ENCODE assay signal across 15 cellular contexts in genomic region chr4:105963461-105964400, GRCh38.
DNase-seq lines count a peak whose midpoint lies in the region; ATAC-seq and TF ChIP-seq lines count a peak whose summit lies in the region.
"Had no signal": no experiment of that assay in that cellular context is flagged by ENCODE, and none has a peak within 500 bp of the region (broad histone marks: within the 10 kb centered on the region; RNA-seq: fewer than 3 reads in every experiment).

No MANE protein-coding gene starts in this region.

- H3K36me3 ChIP-seq in hepatocyte (replicated peaks; ENCODE audit: insufficient read depth, low read depth): no peaks in the 10 kb centered on the region

- no peaks in the 10 kb centered on the region for H3K9me3 ChIP-seq in hepatocyte (ENCODE audit: low read depth)

- 87% methylated on average over 3 of the region's 3 CpGs for WGBS in hepatocyte (ENCODE audit: low lambda C conversion rate, missing lambda C conversion rate)

- H3K27me3 ChIP-seq in hepatocyte: no peaks in the 10 kb centered on the region

- no peak overlapping the region for H2AFZ ChIP-seq in hepatocyte

- peak overlapping the region; percentile 67 for H3K27ac ChIP-seq in hepatocyte

- H3K4me3 ChIP-seq in hepatocyte (no peak overlapping the region), retinal pigment epithelial cell (ENCODE audit: low read length) (no peak overlapping the region)

- no peaks in the 10 kb centered on the region for H3K79me2 ChIP-seq in hepatocyte

- in situ Hi-C loops in GM13977 (cut with MboI; ENCODE audit: low pct_unique_long_range_greater_than_20kb, low sequenced_read_pairs, unreplicated experiment): no loop called here

- no peaks in the 10 kb centered on the region for H3K9me2 ChIP-seq in hepatocyte (replicated peaks; ENCODE audit: insufficient read depth)

- TF ChIP-seq CTCF in hepatocyte (IDR thresholded peaks at IDR 0.05; ENCODE audit: poor library complexity): no peak
- no peak for TF ChIP-seq CTCF in retinal pigment epithelial cell (conservative IDR thresholded peaks at IDR 0.05; ENCODE audit: low read depth, low read length)
- no peak for TF ChIP-seq CTCF in GM13977 (IDR thresholded peaks at IDR 0.05; ENCODE audit: extremely low read depth, insufficient read depth, missing control alignments)

- peaks cover 26% of the 10 kb centered on the region for H3K4me1 ChIP-seq in hepatocyte (ENCODE audit: insufficient read depth)

- H3K4me2 ChIP-seq in hepatocyte: no peak overlapping the region

- ATAC-seq in HG02678 (IDR thresholded peaks at IDR 0.05; ENCODE audit: unreplicated experiment): no peak

- no peaks in the 10 kb centered on the region for H4K20me1 ChIP-seq in hepatocyte (ENCODE audit: insufficient read depth, poor library complexity, severe bottlenecking)

- DNase-seq in HPDE6-E6E7 (ENCODE audit: extremely low spot score): peak; percentile 86
- DNase-seq in amniotic epithelial cell (ENCODE audit: low read depth): peak; percentile 55
- peak; percentile 43 for DNase-seq in hepatocyte (ENCODE audit: low spot score)
- DNase-seq in retinal pigment epithelial cell (ENCODE audit: low read depth): peak; percentile 53
- DNase-seq in GM13977 (ENCODE audit: low spot score): no peak
- DNase-seq in GDM1 (lab: John Stamatoyannopoulos, UW): no peak
- DNase-seq: activated gamma-delta T cell; amniotic stem cell; CD4-positive, alpha-beta T cell; KG1; mesendoderm; NCI-H2029 treated with DMSO at 0.1 percent for 48 hours; NCI-H524; Right ventricle myocardium superior had no signal

Comparison
In these comparisons a context has a peak if more than half of its experiments do, and no peak if none do; other contexts are left out.
1. DNase-seq: peak in HPDE6-E6E7 (single experiment), amniotic epithelial cell (single experiment), hepatocyte (single experiment) and retinal pigment epithelial cell (single experiment); none in GM13977 (single experiment) and GDM1 (single experiment).